In the genomic region with DNA sequence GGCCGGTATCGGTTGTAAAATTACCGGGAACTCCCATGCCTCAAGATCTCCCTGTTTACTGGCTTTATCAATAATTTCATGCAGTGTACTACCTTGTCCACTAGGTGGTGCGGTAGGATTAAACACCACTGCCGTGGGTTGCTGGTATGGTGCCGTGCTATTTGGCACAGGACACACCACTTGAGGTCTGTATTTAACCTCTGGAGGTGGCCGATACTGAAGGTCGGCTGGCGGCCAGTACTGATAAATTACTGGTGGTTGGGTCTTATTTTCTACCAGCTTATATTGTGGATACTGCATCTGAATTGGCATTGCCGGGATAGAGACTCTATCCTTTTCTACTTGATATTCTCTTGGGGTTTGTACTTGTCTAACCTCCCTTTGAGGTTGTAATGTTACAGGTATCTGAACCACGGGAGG, we compare ENCODE assay signal across 1 cellular context.
A peak's percentile ranks its signal among the peaks of the same experiment; 100 is the strongest.
TF ChIP-seq lines count a peak whose summit lies in the region.

No MANE protein-coding gene starts in this region.

TF ChIP-seq in K562, 482 proteins besides CTCF, POLR2A, EP300 and RAD21 (continued from another document):
- TF ChIP-seq, protein P1, sequence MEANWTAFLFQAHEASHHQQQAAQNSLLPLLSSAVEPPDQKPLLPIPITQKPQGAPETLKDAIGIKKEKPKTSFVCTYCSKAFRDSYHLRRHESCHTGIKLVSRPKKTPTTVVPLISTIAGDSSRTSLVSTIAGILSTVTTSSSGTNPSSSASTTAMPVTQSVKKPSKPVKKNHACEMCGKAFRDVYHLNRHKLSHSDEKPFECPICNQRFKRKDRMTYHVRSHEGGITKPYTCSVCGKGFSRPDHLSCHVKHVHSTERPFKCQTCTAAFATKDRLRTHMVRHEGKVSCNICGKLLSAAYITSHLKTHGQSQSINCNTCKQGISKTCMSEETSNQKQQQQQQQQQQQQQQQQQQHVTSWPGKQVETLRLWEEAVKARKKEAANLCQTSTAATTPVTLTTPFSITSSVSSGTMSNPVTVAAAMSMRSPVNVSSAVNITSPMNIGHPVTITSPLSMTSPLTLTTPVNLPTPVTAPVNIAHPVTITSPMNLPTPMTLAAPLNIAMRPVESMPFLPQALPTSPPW (CRISPR knock-in tag; IDR thresholded peaks at IDR 0.05), result no peak
- TF ChIP-seq SRSF7 (optimal IDR thresholded peaks at IDR 0.05; ENCODE audit: low read depth, low read length) (no peak), GATAD2B (IDR thresholded peaks at IDR 0.05; ENCODE audit: borderline replicate concordance) (peak; percentile 62; the same call in 1 of the 2 replicates), SRSF1 (IDR thresholded peaks at IDR 0.05; ENCODE audit: low read depth, low read length) (no peak), CXXC5 (CRISPR knock-in tag; IDR thresholded peaks at IDR 0.05) (peak; percentile 38; the same call in 1 of the 2 replicates), TBL1XR1 (IDR thresholded peaks at IDR 0.05; ENCODE audit: low read length in 2 of 2) (0 out of 4 replicates have a peak, but pooled peaks of 1 of the 2 experiments have one; percentile 34), ZNF232 (CRISPR knock-in tag; IDR thresholded peaks at IDR 0.05) (no peak), ARNT (IDR thresholded peaks at IDR 0.05) (0 out of 4 replicates have a peak, but pooled peaks of 1 of the 2 experiments have one; percentile 18), PHB2 (IDR thresholded peaks at IDR 0.05; ENCODE audit: low read depth) (no peak), FOXA1 (IDR thresholded peaks at IDR 0.05; ENCODE audit: borderline replicate concordance) (no peak), ZKSCAN3 (CRISPR knock-in tag; IDR thresholded peaks at IDR 0.05) (no peak), SIN3B (IDR thresholded peaks at IDR 0.05; ENCODE audit: low read depth) (0 out of 2 replicates have a peak, but pooled peaks have one; percentile 30)
- TF ChIP-seq, protein P2, sequence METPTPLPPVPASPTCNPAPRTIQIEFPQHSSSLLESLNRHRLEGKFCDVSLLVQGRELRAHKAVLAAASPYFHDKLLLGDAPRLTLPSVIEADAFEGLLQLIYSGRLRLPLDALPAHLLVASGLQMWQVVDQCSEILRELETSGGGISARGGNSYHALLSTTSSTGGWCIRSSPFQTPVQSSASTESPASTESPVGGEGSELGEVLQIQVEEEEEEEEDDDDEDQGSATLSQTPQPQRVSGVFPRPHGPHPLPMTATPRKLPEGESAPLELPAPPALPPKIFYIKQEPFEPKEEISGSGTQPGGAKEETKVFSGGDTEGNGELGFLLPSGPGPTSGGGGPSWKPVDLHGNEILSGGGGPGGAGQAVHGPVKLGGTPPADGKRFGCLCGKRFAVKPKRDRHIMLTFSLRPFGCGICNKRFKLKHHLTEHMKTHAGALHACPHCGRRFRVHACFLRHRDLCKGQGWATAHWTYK (CRISPR knock-in tag; IDR thresholded peaks at IDR 0.05), result no peak
- TF ChIP-seq, protein P3, sequence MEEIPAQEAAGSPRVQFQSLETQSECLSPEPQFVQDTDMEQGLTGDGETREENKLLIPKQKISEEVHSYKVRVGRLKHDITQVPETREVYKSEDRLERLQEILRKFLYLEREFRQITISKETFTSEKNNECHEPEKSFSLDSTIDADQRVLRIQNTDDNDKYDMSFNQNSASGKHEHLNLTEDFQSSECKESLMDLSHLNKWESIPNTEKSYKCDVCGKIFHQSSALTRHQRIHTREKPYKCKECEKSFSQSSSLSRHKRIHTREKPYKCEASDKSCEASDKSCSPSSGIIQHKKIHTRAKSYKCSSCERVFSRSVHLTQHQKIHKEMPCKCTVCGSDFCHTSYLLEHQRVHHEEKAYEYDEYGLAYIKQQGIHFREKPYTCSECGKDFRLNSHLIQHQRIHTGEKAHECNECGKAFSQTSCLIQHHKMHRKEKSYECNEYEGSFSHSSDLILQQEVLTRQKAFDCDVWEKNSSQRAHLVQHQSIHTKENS (CRISPR knock-in tag; IDR thresholded peaks at IDR 0.05), result no peak
